Comparison of ENCODE assay signal across 1 cellular context in the genomic region with DNA sequence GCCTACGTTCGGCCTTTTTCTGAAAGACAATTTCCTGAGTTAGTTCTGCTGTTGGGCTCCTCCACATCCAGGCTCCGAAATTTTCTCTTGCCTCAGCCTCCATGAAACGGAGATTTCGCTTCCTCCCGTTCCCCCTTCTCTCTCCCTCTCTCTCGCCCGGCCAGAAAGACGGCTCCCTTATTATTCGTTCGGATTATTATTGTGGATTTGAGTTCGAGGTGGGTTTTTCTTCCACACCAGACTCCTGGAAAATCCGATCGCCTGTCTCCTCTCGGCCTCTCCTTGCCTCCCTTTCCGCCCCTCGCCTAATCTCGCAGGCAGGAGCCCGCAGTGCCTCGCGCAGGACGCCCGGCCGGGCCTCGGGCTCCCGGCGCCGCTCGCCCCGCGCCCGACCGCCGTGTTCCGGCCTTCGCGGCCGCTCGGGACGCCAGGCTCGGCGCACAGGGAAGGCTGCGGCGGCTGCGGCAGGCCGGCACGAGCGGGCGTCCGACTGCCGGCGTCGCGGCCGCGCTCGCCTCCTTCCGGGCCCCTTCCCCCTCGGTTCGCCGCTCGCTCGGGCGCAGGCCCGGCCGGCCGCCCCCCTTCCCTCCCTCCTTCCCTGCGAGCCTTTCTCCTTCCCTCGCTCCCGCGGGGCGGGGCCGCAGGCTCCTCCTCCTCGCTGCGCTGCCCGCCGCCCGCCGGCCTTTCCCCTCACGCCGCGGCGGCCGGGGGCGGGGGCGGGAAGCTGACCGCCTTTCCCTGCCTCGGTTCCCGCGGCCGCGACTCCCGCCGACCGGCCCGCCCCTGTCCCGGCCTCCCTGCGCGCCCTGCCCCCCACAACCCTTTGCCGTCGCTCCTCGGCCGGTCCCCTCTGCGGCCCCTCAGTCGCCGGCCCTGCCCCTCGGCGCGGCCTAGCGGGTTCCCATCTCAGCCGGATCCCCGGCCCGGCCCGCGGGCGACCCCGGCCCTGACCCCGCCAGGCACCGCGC.
A peak's percentile ranks its signal among the peaks of the same experiment; 100 is the strongest.
TF ChIP-seq lines count a peak whose summit lies in the region.

TSS of gene ARHGEF11 (minus strand) at position 492 of the 968 bp plus-strand sequence. CDS start 1,412 bp downstream, outside the sequence.

TF ChIP-seq in HEK293, 187 proteins besides CTCF, POLR2A, EP300 and RAD21 (continued from another document and continues in another):
- TF ChIP-seq ZSCAN18 (tag by site-specific recombination; IDR thresholded peaks at IDR 0.05): no peak
- TF ChIP-seq ZNF621 (tag by site-specific recombination; IDR thresholded peaks at IDR 0.05): no peak
- TF ChIP-seq ZBTB26 (tag by site-specific recombination; optimal IDR thresholded peaks at IDR 0.05): peak; percentile 56
- TF ChIP-seq ZNF518A (tag by site-specific recombination; conservative IDR thresholded peaks at IDR 0.05; ENCODE audit: low read depth): no peak
- no peak for TF ChIP-seq RBAK (tag by site-specific recombination; IDR thresholded peaks at IDR 0.05)
- TF ChIP-seq, protein P1, sequence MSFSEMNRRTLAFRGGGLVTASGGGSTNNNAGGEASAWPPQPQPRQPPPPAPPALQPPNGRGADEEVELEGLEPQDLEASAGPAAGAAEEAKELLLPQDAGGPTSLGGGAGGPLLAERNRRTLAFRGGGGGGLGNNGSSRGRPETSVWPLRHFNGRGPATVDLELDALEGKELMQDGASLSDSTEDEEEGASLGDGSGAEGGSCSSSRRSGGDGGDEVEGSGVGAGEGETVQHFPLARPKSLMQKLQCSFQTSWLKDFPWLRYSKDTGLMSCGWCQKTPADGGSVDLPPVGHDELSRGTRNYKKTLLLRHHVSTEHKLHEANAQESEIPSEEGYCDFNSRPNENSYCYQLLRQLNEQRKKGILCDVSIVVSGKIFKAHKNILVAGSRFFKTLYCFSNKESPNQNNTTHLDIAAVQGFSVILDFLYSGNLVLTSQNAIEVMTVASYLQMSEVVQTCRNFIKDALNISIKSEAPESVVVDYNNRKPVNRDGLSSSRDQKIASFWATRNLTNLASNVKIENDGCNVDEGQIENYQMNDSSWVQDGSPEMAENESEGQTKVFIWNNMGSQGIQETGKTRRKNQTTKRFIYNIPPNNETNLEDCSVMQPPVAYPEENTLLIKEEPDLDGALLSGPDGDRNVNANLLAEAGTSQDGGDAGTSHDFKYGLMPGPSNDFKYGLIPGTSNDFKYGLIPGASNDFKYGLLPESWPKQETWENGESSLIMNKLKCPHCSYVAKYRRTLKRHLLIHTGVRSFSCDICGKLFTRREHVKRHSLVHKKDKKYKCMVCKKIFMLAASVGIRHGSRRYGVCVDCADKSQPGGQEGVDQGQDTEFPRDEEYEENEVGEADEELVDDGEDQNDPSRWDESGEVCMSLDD (tag by site-specific recombination; IDR thresholded peaks at IDR 0.05): no peak
- TF ChIP-seq TSHZ1 (tag by site-specific recombination; IDR thresholded peaks at IDR 0.05; ENCODE audit: borderline replicate concordance): no peak
- TF ChIP-seq ZNF514 (tag by site-specific recombination; IDR thresholded peaks at IDR 0.05): no peak
- no peak for TF ChIP-seq ZNF157 (tag by site-specific recombination; IDR thresholded peaks at IDR 0.05)
- TF ChIP-seq ZNF423 (tag by site-specific recombination; IDR thresholded peaks at IDR 0.05): no peak
- 0 out of 2 replicates have a peak, but pooled peaks have one; percentile 4 for TF ChIP-seq SP2 (tag by site-specific recombination; IDR thresholded peaks at IDR 0.05)
- TF ChIP-seq ZBTB48 (tag by site-specific recombination; IDR thresholded peaks at IDR 0.05): no peak
- 0 out of 2 replicates have a peak, but pooled peaks have one; percentile 13 for TF ChIP-seq WT1 (tag by site-specific recombination; IDR thresholded peaks at IDR 0.05)
- no peak for TF ChIP-seq ZBTB1 (tag by site-specific recombination; IDR thresholded peaks at IDR 0.05)
- no peak for TF ChIP-seq ZNF426 (tag by site-specific recombination; IDR thresholded peaks at IDR 0.05)
- peak; percentile 40; the same call in 1 of the 2 replicates for TF ChIP-seq ZEB2 (tag by site-specific recombination; IDR thresholded peaks at IDR 0.05)
- TF ChIP-seq ZNF221 (tag by site-specific recombination; IDR thresholded peaks at IDR 0.05; ENCODE audit: borderline replicate concordance): no peak; the same call in 1 of the 2 replicates
- TF ChIP-seq KLF7 (tag by site-specific recombination; IDR thresholded peaks at IDR 0.05; ENCODE audit: borderline replicate concordance): no peak
- no peak for TF ChIP-seq ZNF302 (tag by site-specific recombination; IDR thresholded peaks at IDR 0.05; ENCODE audit: low read depth)
- TF ChIP-seq ZNF391 (tag by site-specific recombination; IDR thresholded peaks at IDR 0.05; ENCODE audit: borderline replicate concordance, low read depth): no peak
- no peak for TF ChIP-seq ZNF830 (tag by site-specific recombination; IDR thresholded peaks at IDR 0.05; ENCODE audit: low read depth)
- no peak for TF ChIP-seq ZNF777 (tag by site-specific recombination; IDR thresholded peaks at IDR 0.05; ENCODE audit: borderline replicate concordance)
- TF ChIP-seq ZNF2 (tag by site-specific recombination; IDR thresholded peaks at IDR 0.05): no peak
- TF ChIP-seq ZNF174 (tag by site-specific recombination; IDR thresholded peaks at IDR 0.05): no peak
- TF ChIP-seq ZNF670 (tag by site-specific recombination; IDR thresholded peaks at IDR 0.05; ENCODE audit: low read depth): no peak
- TF ChIP-seq ZNF37A (tag by site-specific recombination; IDR thresholded peaks at IDR 0.05): no peak
- TF ChIP-seq ZNF324 (tag by site-specific recombination; IDR thresholded peaks at IDR 0.05): no peak
- TF ChIP-seq HOXA7 (CRISPR knock-in tag; IDR thresholded peaks at IDR 0.05; ENCODE audit: borderline replicate concordance): no peak
- no peak for TF ChIP-seq ZNF16 (tag by site-specific recombination; IDR thresholded peaks at IDR 0.05; ENCODE audit: low read depth)
- TF ChIP-seq GFI1B (tag by site-specific recombination; IDR thresholded peaks at IDR 0.05): no peak
- peak; percentile 19; the same call in 1 of the 2 replicates for TF ChIP-seq FEZF1 (tag by site-specific recombination; IDR thresholded peaks at IDR 0.05)
- no peak for TF ChIP-seq GLI4 (tag by site-specific recombination; IDR thresholded peaks at IDR 0.05)
- TF ChIP-seq ZNF585B (tag by site-specific recombination; IDR thresholded peaks at IDR 0.05): no peak
- peak; percentile 44; the same call in 1 of the 2 replicates for TF ChIP-seq ZNF513 (tag by site-specific recombination; IDR thresholded peaks at IDR 0.05)
- no peak for TF ChIP-seq ZNF148 (tag by site-specific recombination; IDR thresholded peaks at IDR 0.05; ENCODE audit: borderline replicate concordance)
- no peak for TF ChIP-seq ZNF114 (tag by site-specific recombination; IDR thresholded peaks at IDR 0.05)
- no peak for TF ChIP-seq EGR2 (tag by site-specific recombination; IDR thresholded peaks at IDR 0.05; ENCODE audit: low read depth)
- no peak for TF ChIP-seq ZNF624 (tag by site-specific recombination; IDR thresholded peaks at IDR 0.05)
- no peak for TF ChIP-seq ZNF776 (tag by site-specific recombination; IDR thresholded peaks at IDR 0.05; ENCODE audit: borderline replicate concordance)
